Comparison of ENCODE assay signal across 24 cellular contexts in genomic region chr7:125847055-125847454, GRCh38.
"Had no signal": no experiment of that assay in that cellular context is flagged by ENCODE, and none has a peak within 500 bp of the region (broad histone marks: within the 10 kb centered on the region; RNA-seq: fewer than 3 reads in every experiment).

No MANE protein-coding gene starts in this region.

- H3K27ac ChIP-seq: left ventricle myocardium inferior, pancreas, prostate gland, skin epidermis, stomach, testis, thyroid gland, transverse colon, upper lobe of left lung, vagina had no signal

- H3K4me3 ChIP-seq: left ventricle myocardium inferior, mucosa of descending colon, pancreas, prostate gland, skin epidermis, stomach, testis, thyroid gland, transverse colon, upper lobe of left lung, vagina had no signal

- H3K4me1 ChIP-seq: left ventricle myocardium inferior, pancreas, prostate gland, stomach, testis, thyroid gland, transverse colon, upper lobe of left lung, vagina had no signal

- FAIRE-seq: pancreas had no signal

- DNase-seq: hypothalamus; islet precursor cell; left ventricle myocardium inferior; midbrain; mucosa of descending colon; naive thymus-derived CD4-positive, alpha-beta T cell; pancreas; retina; right cardiac atrium; stimulated activated CD4-positive, alpha-beta T cell treated with anti-CD3 and anti-CD28 coated beads, Interleukin-12 subunit alpha, Interleukin-12 subunit beta, amount 100 ng/mL, for 4 hours; stimulated activated CD4-positive, alpha-beta T cell treated with anti-CD3 and anti-CD28 coated beads, Interleukin-15, amount 100 ng/mL, for 24 hours; stimulated activated CD4-positive, alpha-beta T cell treated with anti-CD3 and anti-CD28 coated beads, Interleukin-2, amount 100 ng/mL, for 24 hours; stimulated activated CD4-positive, alpha-beta T cell treated with anti-CD3 and anti-CD28 coated beads, Interleukin-4, amount 100 ng/mL, for 1 hour; stimulated activated naive B cell treated with anti-CD40 and anti-IgM and Interleukin-4, amounts not matched to agents 10 μg/mL and 1 μg/mL and 100 μg/mL, for 72 hours; stimulated activated naive CD8-positive, alpha-beta T cell treated with anti-CD3 and anti-CD28 coated beads, Interleukin-15, Interleukin-2, amounts not matched to agents 100 U/mL and 50 U/mL, for 24 hours; stomach; testis; thyroid gland; transverse colon had no signal

- H3K36me3 ChIP-seq: left ventricle myocardium inferior, pancreas, prostate gland, stomach, thyroid gland, transverse colon, upper lobe of left lung, vagina had no signal

- H3K9me3 ChIP-seq: pancreas, prostate gland, testis, thyroid gland, transverse colon, vagina had no signal

- ATAC-seq: mucosa of descending colon; naive thymus-derived CD4-positive, alpha-beta T cell; pancreas; right cardiac atrium; sciatic nerve; stimulated activated naive CD8-positive, alpha-beta T cell treated with anti-CD3 and anti-CD28 coated beads, Interleukin-15, Interleukin-2, amounts not matched to agents 100 U/mL and 50 U/mL, for 24 hours had no signal

- H3K27me3 ChIP-seq: pancreas, stomach, testis, thyroid gland, transverse colon, upper lobe of left lung, vagina had no signal
